Comparison of ENCODE assay signal across 12 cellular contexts in the genomic region with DNA sequence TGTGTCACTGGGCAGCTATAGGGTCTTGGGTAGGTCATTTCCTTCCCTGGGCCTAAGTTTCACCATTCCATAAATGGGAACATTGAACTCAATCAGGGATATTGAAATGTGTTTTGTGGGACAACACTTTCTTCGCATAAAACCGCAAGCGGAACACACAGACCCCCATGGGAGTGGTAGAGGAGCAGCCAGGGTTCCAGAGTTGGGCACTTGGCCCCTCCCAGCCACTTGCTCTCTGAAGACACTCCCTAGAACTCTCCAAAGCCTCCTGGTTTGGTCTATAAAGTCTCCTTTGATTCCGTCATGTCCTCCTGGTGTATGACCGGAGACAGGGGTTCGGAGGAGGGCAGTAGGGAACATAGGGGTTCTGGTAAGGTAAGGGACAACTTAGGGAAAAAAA.
DNase-seq lines count a peak whose midpoint lies in the region; ATAC-seq, FAIRE-seq and TF ChIP-seq lines count a peak whose summit lies in the region.
"Had no signal": no experiment of that assay in that cellular context is flagged by ENCODE, and none has a peak within 500 bp of the region (broad histone marks: within the 10 kb centered on the region; RNA-seq: fewer than 3 reads in every experiment).

No MANE protein-coding gene starts in this region.

- H3K79me2 ChIP-seq in OCI-LY1 (ENCODE audit: insufficient read depth, low read length), result no peaks in the 10 kb centered on the region
- no peaks in the 10 kb centered on the region for H3K79me2 ChIP-seq in astrocyte (ENCODE audit: insufficient read depth, low read length)

- H2AFZ ChIP-seq in OCI-LY1 (ENCODE audit: low read length) (no peak overlapping the region), astrocyte (ENCODE audit: low read depth, low read length) (no peak overlapping the region)

- H3K27me3 Mint-ChIP-seq in activated T-cell treated with anti-CD3 and anti-CD28 coated beads, Interleukin-2, amount 50 U/mL, for 72 hours (ENCODE audit: low read depth), result peaks cover 40% of the 10 kb centered on the region
- peaks cover 34% of the 10 kb centered on the region for H3K27me3 Mint-ChIP-seq in astrocyte (ENCODE audit: low read depth, unreplicated experiment)
- peaks cover 17 to 24% of the 10 kb centered on the region in 2 donors for H3K27me3 Mint-ChIP-seq in stimulated activated naive B cell treated with anti-CD40 and anti-IgM and Interleukin-4, amounts not matched to agents 10 μg/mL and 1 μg/mL and 100 μg/mL, for 72 hours

- H3K9me3 ChIP-seq in OCI-LY1 (ENCODE audit: low read length) (no peaks in the 10 kb centered on the region), astrocyte (ENCODE audit: insufficient read depth, low read depth, low read length) (no peaks in the 10 kb centered on the region)

- no peak for DNase-seq in activated T-cell treated with anti-CD3 and anti-CD28 coated beads, Interleukin-2, amount 50 U/mL, for 72 hours
- DNase-seq in activated T-cell treated with anti-CD3 and anti-CD28 coated beads for 4 hours (no peak), astrocyte (ENCODE audit: low read depth) (no peak), NCI-H1092 (lab: John Stamatoyannopoulos, UW) (no peak)
- DNase-seq in stimulated activated naive B cell treated with anti-CD40 and anti-IgM and Interleukin-4, amounts not matched to agents 10 μg/mL and 1 μg/mL and 100 μg/mL, for 72 hours, result no peak
- DNase-seq: cerebellar nuclear complex, NCI-H2029 treated with DMSO at 0.1 percent for 48 hours, NCI-H82 had no signal

- H3K9ac ChIP-seq in OCI-LY1 (ENCODE audit: low read length), result no peak overlapping the region
- H3K9ac ChIP-seq in astrocyte (ENCODE audit: low read length), result peak overlapping the region; percentile 51

- 0 out of 2 replicates have a peak, but pooled peaks cover 11% of the 10 kb centered on the region for H3K27me3 ChIP-seq in OCI-LY1 (ENCODE audit: insufficient read depth, low read length)
- peaks cover 15% of the 10 kb centered on the region for H3K27me3 ChIP-seq in astrocyte (ENCODE audit: insufficient read depth, low read length)

- peak overlapping the region; percentile 61 for H3K27ac Mint-ChIP-seq in activated T-cell treated with anti-CD3 and anti-CD28 coated beads, Interleukin-2, amount 50 U/mL, for 72 hours
- H3K27ac Mint-ChIP-seq in astrocyte (ENCODE audit: unreplicated experiment), result peak overlapping the region; percentile 9
- H3K27ac Mint-ChIP-seq in stimulated activated naive B cell treated with anti-CD40 and anti-IgM and Interleukin-4, amounts not matched to agents 10 μg/mL and 1 μg/mL and 100 μg/mL, for 72 hours, result peak overlapping the region; percentile 56

- no peak overlapping the region for H3K27ac ChIP-seq in OCI-LY1 (ENCODE audit: low read depth, low read length, poor library complexity, severe bottlenecking)
- H3K27ac ChIP-seq in astrocyte (ENCODE audit: low read depth, low read length), result no peak overlapping the region

- peaks cover 94% of the 10 kb centered on the region for H3K4me1 Mint-ChIP-seq in activated T-cell treated with anti-CD3 and anti-CD28 coated beads, Interleukin-2, amount 50 U/mL, for 72 hours (ENCODE audit: low read depth)
- peaks cover 45% of the 10 kb centered on the region for H3K4me1 Mint-ChIP-seq in astrocyte (ENCODE audit: low read depth, unreplicated experiment)
- H3K4me1 Mint-ChIP-seq in stimulated activated naive B cell treated with anti-CD40 and anti-IgM and Interleukin-4, amounts not matched to agents 10 μg/mL and 1 μg/mL and 100 μg/mL, for 72 hours, result peaks cover 75 to 76% of the 10 kb centered on the region in 2 donors

- ATAC-seq in activated T-cell treated with anti-CD3 and anti-CD28 coated beads, Interleukin-2, amount 50 U/mL, for 72 hours (replicated peaks in 1 of 2), result no peak
- no peak for ATAC-seq in stimulated activated naive B cell treated with anti-CD40 and anti-IgM and Interleukin-4, amounts not matched to agents 10 μg/mL and 1 μg/mL and 100 μg/mL, for 72 hours (replicated peaks)
- ATAC-seq in HG03108 (IDR thresholded peaks at IDR 0.05; ENCODE audit: unreplicated experiment) (no peak), GM18867 (IDR thresholded peaks at IDR 0.05; ENCODE audit: unreplicated experiment) (no peak)

- H3F3A ChIP-seq in OCI-LY1 (ENCODE audit: insufficient read depth, low read length), result no peaks in the 10 kb centered on the region

- peak overlapping the region; percentile 74 to 81 for H3K4me3 Mint-ChIP-seq in activated T-cell treated with anti-CD3 and anti-CD28 coated beads, Interleukin-2, amount 50 U/mL, for 72 hours
- H3K4me3 Mint-ChIP-seq in astrocyte (ENCODE audit: unreplicated experiment), result no peak overlapping the region
- peak overlapping the region; percentile 32 to 76 for H3K4me3 Mint-ChIP-seq in stimulated activated naive B cell treated with anti-CD40 and anti-IgM and Interleukin-4, amounts not matched to agents 10 μg/mL and 1 μg/mL and 100 μg/mL, for 72 hours

- H3K4me1 ChIP-seq in OCI-LY1 (ENCODE audit: insufficient read depth, low read length, severe bottlenecking), result peaks cover 16% of the 10 kb centered on the region
- H3K4me1 ChIP-seq in astrocyte (ENCODE audit: insufficient read depth, low read length), result peaks cover 57% of the 10 kb centered on the region

- H3K9me3 Mint-ChIP-seq in activated T-cell treated with anti-CD3 and anti-CD28 coated beads, Interleukin-2, amount 50 U/mL, for 72 hours, result no peaks in the 10 kb centered on the region
- no peaks in the 10 kb centered on the region for H3K9me3 Mint-ChIP-seq in astrocyte (ENCODE audit: unreplicated experiment)
- no peaks in the 10 kb centered on the region for H3K9me3 Mint-ChIP-seq in stimulated activated naive B cell treated with anti-CD40 and anti-IgM and Interleukin-4, amounts not matched to agents 10 μg/mL and 1 μg/mL and 100 μg/mL, for 72 hours

- no peak for FAIRE-seq in astrocyte (lab: Jason Lieb, UNC)
- FAIRE-seq: urothelium cell line had no signal

- H3K4me2 ChIP-seq in OCI-LY1 (ENCODE audit: low read length) (0 out of 2 replicates have a peak overlapping the region, but pooled peaks have one; percentile 32), astrocyte (ENCODE audit: low read length) (peak overlapping the region; percentile 83)

- no peaks in the 10 kb centered on the region for H3K9me2 ChIP-seq in OCI-LY1 (ENCODE audit: low read depth, low read length)

- no peak for TF ChIP-seq CTCF in OCI-LY1 (IDR thresholded peaks at IDR 0.05; ENCODE audit: low read length)
- no peak for TF ChIP-seq CTCF in astrocyte (IDR thresholded peaks at IDR 0.05; ENCODE audit: insufficient read depth, low read depth, low read length)

- H3K4me3 ChIP-seq in OCI-LY1 (ENCODE audit: low read depth, low read length, poor library complexity, severe bottlenecking) (no peak overlapping the region), astrocyte (ENCODE audit: insufficient read depth, low read depth, low read length) (no peak overlapping the region)

- no peaks in the 10 kb centered on the region for H4K20me1 ChIP-seq in OCI-LY1 (ENCODE audit: insufficient read depth, low read length)
- peaks cover 11% of the 10 kb centered on the region for H4K20me1 ChIP-seq in astrocyte (ENCODE audit: insufficient read depth, low read length)

- H3K36me3 ChIP-seq in OCI-LY1 (ENCODE audit: insufficient read depth, low read length), result no peaks in the 10 kb centered on the region
- no peaks in the 10 kb centered on the region for H3K36me3 ChIP-seq in astrocyte (ENCODE audit: insufficient read depth, low read length)

- H3K36me3 Mint-ChIP-seq in activated T-cell treated with anti-CD3 and anti-CD28 coated beads, Interleukin-2, amount 50 U/mL, for 72 hours (ENCODE audit: insufficient read depth in 2 of 2), result peaks cover 0 to 2% of the 10 kb centered on the region in 2 donors
- H3K36me3 Mint-ChIP-seq in astrocyte (ENCODE audit: low read depth, unreplicated experiment), result no peaks in the 10 kb centered on the region
- no peaks in the 10 kb centered on the region for H3K36me3 Mint-ChIP-seq in stimulated activated naive B cell treated with anti-CD40 and anti-IgM and Interleukin-4, amounts not matched to agents 10 μg/mL and 1 μg/mL and 100 μg/mL, for 72 hours

Comparison
In these comparisons a context has a peak if more than half of its experiments do, and no peak if none do; other contexts are left out.
1. H3K27ac Mint-ChIP-seq: peak in every context shown above with its lines; median percentile 61 in activated T-cell treated with anti-CD3 and anti-CD28 coated beads, Interleukin-2, amount 50 U/mL, for 72 hours; 56 in stimulated activated naive B cell treated with anti-CD40 and anti-IgM and Interleukin-4, amounts not matched to agents 10 μg/mL and 1 μg/mL and 100 μg/mL, for 72 hours; 9 in astrocyte.